1 cellular context compared by ENCODE assay signal in the genomic region with DNA sequence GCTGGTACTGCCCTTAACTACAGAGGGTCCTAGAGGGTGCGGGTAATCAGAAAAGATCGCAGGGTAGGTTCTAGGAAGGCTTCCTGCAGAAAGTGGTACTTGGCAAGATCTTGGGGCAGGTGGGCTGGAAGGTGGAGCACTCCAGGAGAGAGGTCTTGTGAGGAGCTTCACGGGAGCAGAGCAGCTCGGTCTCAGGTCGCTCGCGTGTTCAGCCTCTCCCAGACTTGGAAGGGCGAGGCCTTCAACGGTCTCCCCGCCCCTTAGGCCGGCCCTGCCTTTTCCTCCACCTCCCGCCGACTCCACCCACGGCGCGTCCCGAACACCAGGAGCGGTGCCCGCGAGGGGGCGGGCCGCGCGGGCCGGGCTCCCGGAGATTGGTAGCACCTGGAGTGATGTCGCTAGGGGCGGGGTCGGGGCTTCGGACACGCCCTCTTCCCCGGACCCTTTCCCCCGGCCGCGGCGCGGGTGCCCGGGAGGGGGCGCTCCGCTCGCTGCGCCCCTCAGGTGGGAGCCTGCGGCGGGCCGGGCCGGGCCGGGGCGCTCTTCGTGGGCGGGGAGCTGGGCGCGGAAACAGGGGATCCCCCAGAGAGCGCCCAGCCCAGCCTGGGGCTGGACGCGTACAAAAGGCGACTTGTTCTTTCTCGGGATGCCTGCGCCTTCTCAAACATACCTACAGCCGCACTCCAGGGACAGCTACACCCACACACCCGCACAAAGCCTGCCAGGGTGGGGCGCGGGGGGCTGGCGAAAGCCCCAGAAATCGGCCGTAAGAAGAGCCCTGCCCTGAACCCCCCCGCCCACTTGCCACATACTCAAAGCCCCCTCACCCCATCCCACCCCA.
TF ChIP-seq lines count a peak whose summit lies in the region.

No MANE protein-coding gene starts in this region.

TF ChIP-seq in HepG2, 621 proteins besides CTCF, POLR2A, EP300 and RAD21 (continued from another document and continues in another):
- no peak for TF ChIP-seq AKNA (CRISPR knock-in tag; IDR thresholded peaks at IDR 0.05; ENCODE audit: borderline replicate concordance)
- TF ChIP-seq TP53 (CRISPR knock-in tag; conservative IDR thresholded peaks at IDR 0.05): no peak
- TF ChIP-seq KLF12 (CRISPR knock-in tag; IDR thresholded peaks at IDR 0.05; ENCODE audit: borderline replicate concordance): no peak
- no peak; the same call in 1 of the 2 replicates for TF ChIP-seq SP5 (CRISPR knock-in tag; IDR thresholded peaks at IDR 0.05; ENCODE audit: borderline replicate concordance, low read depth)
- TF ChIP-seq ZNF460 (CRISPR knock-in tag; IDR thresholded peaks at IDR 0.05; ENCODE audit: borderline replicate concordance): no peak
- TF ChIP-seq ZMYM2 (CRISPR knock-in tag; IDR thresholded peaks at IDR 0.05): no peak
- TF ChIP-seq ZNF691 (CRISPR knock-in tag; IDR thresholded peaks at IDR 0.05; ENCODE audit: borderline replicate concordance, low read depth): no peak; the same call in 1 of the 2 replicates
- TF ChIP-seq ZEB1 (IDR thresholded peaks at IDR 0.05; ENCODE audit: insufficient replicate concordance, low read depth): no peak
- no peak for TF ChIP-seq ZFP36L2 (CRISPR knock-in tag; IDR thresholded peaks at IDR 0.05)
- TF ChIP-seq, protein P1, sequence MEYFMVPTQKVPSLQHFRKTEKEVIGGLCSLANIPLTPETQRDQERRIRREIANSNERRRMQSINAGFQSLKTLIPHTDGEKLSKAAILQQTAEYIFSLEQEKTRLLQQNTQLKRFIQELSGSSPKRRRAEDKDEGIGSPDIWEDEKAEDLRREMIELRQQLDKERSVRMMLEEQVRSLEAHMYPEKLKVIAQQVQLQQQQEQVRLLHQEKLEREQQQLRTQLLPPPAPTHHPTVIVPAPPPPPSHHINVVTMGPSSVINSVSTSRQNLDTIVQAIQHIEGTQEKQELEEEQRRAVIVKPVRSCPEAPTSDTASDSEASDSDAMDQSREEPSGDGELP (IDR thresholded peaks at IDR 0.05; ENCODE audit: borderline replicate concordance, low read depth): no peak; the same call in 1 of the 2 replicates
- TF ChIP-seq, protein P2, sequence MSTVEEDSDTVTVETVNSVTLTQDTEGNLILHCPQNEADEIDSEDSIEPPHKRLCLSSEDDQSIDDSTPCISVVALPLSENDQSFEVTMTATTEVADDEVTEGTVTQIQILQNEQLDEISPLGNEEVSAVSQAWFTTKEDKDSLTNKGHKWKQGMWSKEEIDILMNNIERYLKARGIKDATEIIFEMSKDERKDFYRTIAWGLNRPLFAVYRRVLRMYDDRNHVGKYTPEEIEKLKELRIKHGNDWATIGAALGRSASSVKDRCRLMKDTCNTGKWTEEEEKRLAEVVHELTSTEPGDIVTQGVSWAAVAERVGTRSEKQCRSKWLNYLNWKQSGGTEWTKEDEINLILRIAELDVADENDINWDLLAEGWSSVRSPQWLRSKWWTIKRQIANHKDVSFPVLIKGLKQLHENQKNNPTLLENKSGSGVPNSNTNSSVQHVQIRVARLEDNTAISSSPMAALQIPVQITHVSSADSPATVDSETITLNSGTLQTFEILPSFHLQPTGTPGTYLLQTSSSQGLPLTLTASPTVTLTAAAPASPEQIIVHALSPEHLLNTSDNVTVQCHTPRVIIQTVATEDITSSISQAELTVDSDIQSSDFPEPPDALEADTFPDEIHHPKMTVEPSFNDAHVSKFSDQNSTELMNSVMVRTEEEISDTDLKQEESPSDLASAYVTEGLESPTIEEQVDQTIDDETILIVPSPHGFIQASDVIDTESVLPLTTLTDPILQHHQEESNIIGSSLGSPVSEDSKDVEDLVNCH (CRISPR knock-in tag; IDR thresholded peaks at IDR 0.05): no peak
- no peak for TF ChIP-seq ZNF572 (CRISPR knock-in tag; IDR thresholded peaks at IDR 0.05)
- no peak for TF ChIP-seq SMAD1 (CRISPR knock-in tag; IDR thresholded peaks at IDR 0.05; ENCODE audit: borderline replicate concordance, low read depth)
- TF ChIP-seq PRDM10 (CRISPR knock-in tag; IDR thresholded peaks at IDR 0.05; ENCODE audit: low read depth): peak; percentile 67; the same call in 1 of the 2 replicates
- no peak for TF ChIP-seq LCORL (IDR thresholded peaks at IDR 0.05)
- peak; percentile 72 for TF ChIP-seq LCORL (CRISPR knock-in tag; IDR thresholded peaks at IDR 0.05)
- TF ChIP-seq ZNF563 (CRISPR knock-in tag; IDR thresholded peaks at IDR 0.05): no peak
- peak; percentile 44 for TF ChIP-seq YY1 (IDR thresholded peaks at IDR 0.05; ENCODE audit: insufficient read depth, insufficient replicate concordance, low read depth, low read length)
- TF ChIP-seq ZNF446 (CRISPR knock-in tag; IDR thresholded peaks at IDR 0.05): no peak
- no peak; the same call in 1 of the 2 replicates for TF ChIP-seq ARNT2 (CRISPR knock-in tag; IDR thresholded peaks at IDR 0.05; ENCODE audit: low read depth)
- peak; percentile 78 for TF ChIP-seq SAP130 (CRISPR knock-in tag; IDR thresholded peaks at IDR 0.05; ENCODE audit: low read depth)
- TF ChIP-seq NFIC (IDR thresholded peaks at IDR 0.05; ENCODE audit: low read length): no peak
- no peak for TF ChIP-seq ZNF660 (CRISPR knock-in tag; IDR thresholded peaks at IDR 0.05; ENCODE audit: borderline replicate concordance, low read depth)
- TF ChIP-seq YEATS2 (CRISPR knock-in tag; IDR thresholded peaks at IDR 0.05; ENCODE audit: borderline replicate concordance): no peak
- TF ChIP-seq CBX1 (IDR thresholded peaks at IDR 0.05; ENCODE audit: low read depth): no peak
- TF ChIP-seq, protein P3, sequence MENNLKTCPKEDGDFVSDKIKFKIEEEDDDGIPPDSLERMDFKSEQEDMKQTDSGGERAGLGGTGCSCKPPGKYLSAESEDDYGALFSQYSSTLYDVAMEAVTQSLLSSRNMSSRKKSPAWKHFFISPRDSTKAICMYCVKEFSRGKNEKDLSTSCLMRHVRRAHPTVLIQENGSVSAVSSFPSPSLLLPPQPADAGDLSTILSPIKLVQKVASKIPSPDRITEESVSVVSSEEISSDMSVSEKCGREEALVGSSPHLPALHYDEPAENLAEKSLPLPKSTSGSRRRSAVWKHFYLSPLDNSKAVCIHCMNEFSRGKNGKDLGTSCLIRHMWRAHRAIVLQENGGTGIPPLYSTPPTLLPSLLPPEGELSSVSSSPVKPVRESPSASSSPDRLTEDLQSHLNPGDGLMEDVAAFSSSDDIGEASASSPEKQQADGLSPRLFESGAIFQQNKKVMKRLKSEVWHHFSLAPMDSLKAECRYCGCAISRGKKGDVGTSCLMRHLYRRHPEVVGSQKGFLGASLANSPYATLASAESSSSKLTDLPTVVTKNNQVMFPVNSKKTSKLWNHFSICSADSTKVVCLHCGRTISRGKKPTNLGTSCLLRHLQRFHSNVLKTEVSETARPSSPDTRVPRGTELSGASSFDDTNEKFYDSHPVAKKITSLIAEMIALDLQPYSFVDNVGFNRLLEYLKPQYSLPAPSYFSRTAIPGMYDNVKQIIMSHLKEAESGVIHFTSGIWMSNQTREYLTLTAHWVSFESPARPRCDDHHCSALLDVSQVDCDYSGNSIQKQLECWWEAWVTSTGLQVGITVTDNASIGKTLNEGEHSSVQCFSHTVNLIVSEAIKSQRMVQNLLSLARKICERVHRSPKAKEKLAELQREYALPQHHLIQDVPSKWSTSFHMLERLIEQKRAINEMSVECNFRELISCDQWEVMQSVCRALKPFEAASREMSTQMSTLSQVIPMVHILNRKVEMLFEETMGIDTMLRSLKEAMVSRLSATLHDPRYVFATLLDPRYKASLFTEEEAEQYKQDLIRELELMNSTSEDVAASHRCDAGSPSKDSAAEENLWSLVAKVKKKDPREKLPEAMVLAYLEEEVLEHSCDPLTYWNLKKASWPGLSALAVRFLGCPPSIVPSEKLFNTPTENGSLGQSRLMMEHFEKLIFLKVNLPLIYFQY (CRISPR knock-in tag; IDR thresholded peaks at IDR 0.05; ENCODE audit: borderline replicate concordance): peak; percentile 95
- no peak for TF ChIP-seq CCAR2 (optimal IDR thresholded peaks at IDR 0.05; ENCODE audit: low read depth, low read length)
- TF ChIP-seq GPN1 (CRISPR knock-in tag; IDR thresholded peaks at IDR 0.05; ENCODE audit: borderline replicate concordance): no peak
- no peak for TF ChIP-seq SMARCE1 (IDR thresholded peaks at IDR 0.05; ENCODE audit: borderline replicate concordance)
- TF ChIP-seq RCOR2 (CRISPR knock-in tag; IDR thresholded peaks at IDR 0.05): no peak
- no peak for TF ChIP-seq GATA4 (IDR thresholded peaks at IDR 0.05; ENCODE audit: borderline replicate concordance, low read depth)
- TF ChIP-seq, protein P4, sequence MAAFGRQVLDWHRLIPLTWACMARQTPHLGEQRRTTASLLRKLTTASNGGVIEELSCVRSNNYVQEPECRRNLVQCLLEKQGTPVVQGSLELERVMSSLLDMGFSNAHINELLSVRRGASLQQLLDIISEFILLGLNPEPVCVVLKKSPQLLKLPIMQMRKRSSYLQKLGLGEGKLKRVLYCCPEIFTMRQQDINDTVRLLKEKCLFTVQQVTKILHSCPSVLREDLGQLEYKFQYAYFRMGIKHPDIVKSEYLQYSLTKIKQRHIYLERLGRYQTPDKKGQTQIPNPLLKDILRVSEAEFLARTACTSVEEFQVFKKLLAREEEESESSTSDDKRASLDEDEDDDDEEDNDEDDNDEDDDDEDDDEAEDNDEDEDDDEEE (CRISPR knock-in tag; IDR thresholded peaks at IDR 0.05): peak; percentile 52; the same call in 1 of the 2 replicates
- TF ChIP-seq AGO1 (IDR thresholded peaks at IDR 0.05; ENCODE audit: low read depth, low read length, poor library complexity, severe bottlenecking): peak; percentile 52
- no peak for TF ChIP-seq KLF13 (CRISPR knock-in tag; IDR thresholded peaks at IDR 0.05)
